8 cellular contexts compared by ENCODE assay signal in the genomic region with DNA sequence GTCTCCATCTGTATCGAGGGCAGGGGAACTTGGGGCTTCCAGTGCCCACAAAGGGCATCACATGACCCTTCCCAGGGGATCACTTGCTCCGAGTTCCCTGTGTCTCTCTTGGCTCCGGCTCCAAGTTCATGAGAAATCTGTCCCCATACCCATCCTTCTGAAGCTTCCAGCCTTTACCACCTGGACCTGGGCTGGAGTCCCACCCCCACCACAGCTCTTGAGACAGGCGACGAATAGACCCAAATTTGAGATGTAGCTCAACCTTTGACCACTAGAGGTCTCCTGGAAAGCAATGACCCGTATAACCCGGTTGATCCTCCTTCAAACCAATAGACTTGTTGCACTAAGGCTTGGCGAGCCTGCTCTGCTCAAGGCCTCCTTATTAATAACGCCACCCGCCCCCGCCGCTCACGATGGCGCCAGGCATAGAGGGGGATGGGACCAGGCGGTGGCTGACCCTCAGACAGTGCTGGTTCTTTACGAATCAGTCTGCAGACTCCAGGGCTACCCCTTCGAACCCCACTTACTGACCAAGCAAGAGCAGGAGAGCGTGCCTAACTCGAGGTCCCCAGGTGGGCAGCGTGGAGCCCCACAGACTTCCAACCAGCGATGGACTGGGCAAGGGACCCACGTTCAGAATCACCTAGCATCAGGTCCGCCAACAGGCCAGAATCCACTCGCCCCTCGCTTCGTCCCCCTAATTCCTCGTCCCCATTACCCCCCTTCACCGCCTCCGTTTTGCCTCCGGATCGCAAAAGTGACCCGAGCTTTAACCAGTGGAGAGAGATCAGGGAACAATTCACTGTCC. TPM values are rescaled to one million over a fixed set of nuclear protein-coding genes. Genes with fewer than 3 reads are reported as not detected.
DNase-seq lines count a peak whose midpoint lies in the region; ATAC-seq and TF ChIP-seq lines count a peak whose summit lies in the region.

No MANE protein-coding gene starts in this region.

- TF ChIP-seq CTCF in progenitor cell of endocrine pancreas (IDR thresholded peaks at IDR 0.05; ENCODE audit: unreplicated experiment): peak; percentile 76

- peaks cover 7% of the 10 kb centered on the region for H3K27me3 Mint-ChIP-seq in progenitor cell of endocrine pancreas

- H3K4me3 Mint-ChIP-seq in progenitor cell of endocrine pancreas (ENCODE audit: low read depth): peak overlapping the region; percentile 81

- ATAC-seq in GM19438 (IDR thresholded peaks at IDR 0.05; ENCODE audit: low read depth, unreplicated experiment) (peak; percentile 51), HG03460 (IDR thresholded peaks at IDR 0.05; ENCODE audit: unreplicated experiment) (peak; percentile 60), right cardiac atrium (peak; percentile 86 to 90)

- no peaks in the 10 kb centered on the region for H3K9me3 ChIP-seq in right cardiac atrium (ENCODE audit: control insufficient read depth, low read length)

- peaks cover 3% of the 10 kb centered on the region for H3K4me1 ChIP-seq in right cardiac atrium (ENCODE audit: control insufficient read depth, insufficient read depth, low read length)

- peak overlapping the region; percentile 6 for H3K27ac ChIP-seq in right cardiac atrium (ENCODE audit: low read length)

- WGBS in right cardiac atrium: 17% methylated on average over 32 of the region's 32 CpGs

- H3K4me1 Mint-ChIP-seq in progenitor cell of endocrine pancreas (ENCODE audit: low read depth): peaks cover 29% of the 10 kb centered on the region

- H3K27me3 ChIP-seq in right cardiac atrium (ENCODE audit: control insufficient read depth, insufficient read depth): no peaks in the 10 kb centered on the region

- H3K9me3 Mint-ChIP-seq in progenitor cell of endocrine pancreas (ENCODE audit: low read depth): no peaks in the 10 kb centered on the region

- intact Hi-C loops in right cardiac atrium (cut with DNase I): no loop called here

- DNase-seq in D341Med (ENCODE audit: low spot score) (peak; percentile 80), RPMI8226 (peak; percentile 78), amniotic epithelial cell (ENCODE audit: low read depth) (peak; percentile 83), right cardiac atrium (peak; percentile 63 to 86 (median 80)), progenitor cell of endocrine pancreas (ENCODE audit: low spot score, unreplicated experiment) (peak; percentile 49), NCI-H128 (lab: John Stamatoyannopoulos, UW; ENCODE audit: unreplicated experiment) (no peak)

- peak overlapping the region; percentile 38 for H3K4me3 ChIP-seq in right cardiac atrium (ENCODE audit: low read length)

- H3K36me3 Mint-ChIP-seq in progenitor cell of endocrine pancreas (ENCODE audit: insufficient read depth): no peaks in the 10 kb centered on the region

- H3K27ac Mint-ChIP-seq in progenitor cell of endocrine pancreas: peak overlapping the region; percentile 93

RNA-seq across cellular contexts. Expression of gene ARID5B, which starts 4.4 kb away (rescaled TPM):
- total RNA-seq in right cardiac atrium (10 to 100 TPM; 16.9 to 31.8 (median 20.1) TPM), progenitor cell of endocrine pancreas (19.7 and 22.5 TPM in 2 replicates)
- polyA plus RNA-seq in right cardiac atrium: 13.7 TPM
